22 cellular contexts compared by ENCODE assay signal in genomic region chr1:42133809-42134526, GRCh38. TPM values are rescaled to one million over a fixed set of nuclear protein-coding genes. Genes with fewer than 3 reads are reported as not detected.
DNase-seq lines count a peak whose midpoint lies in the region; ATAC-seq, FAIRE-seq and TF ChIP-seq lines count a peak whose summit lies in the region.
"Had no signal": no experiment of that assay in that cellular context is flagged by ENCODE, and none has a peak within 500 bp of the region (broad histone marks: within the 10 kb centered on the region; RNA-seq: fewer than 3 reads in every experiment).

No MANE protein-coding gene starts in this region.

- no TSS peak for BruUV-seq in PC-3 (replicated peaks; lab: Mats Ljungman, UMichigan)

- DNase-seq in NCI-H2171 treated with DMSO at 0.1 percent for 48 hours (lab: John Stamatoyannopoulos, UW) (peak; percentile 9), NCI-H2171 (lab: John Stamatoyannopoulos, UW) (no peak), bronchial epithelial cell (ENCODE audit: low read depth) (no peak), type B pancreatic cell (ENCODE audit: extremely low spot score, unreplicated experiment) (peak; percentile 39), RKO (ENCODE audit: low spot score) (no peak), PC-3 (no peak)
- DNase-seq in activated CD8-positive, alpha-beta T cell treated with anti-CD3 and anti-CD28 coated beads, Interleukin-2, amount 10 ng/mL, durations not matched to agents 7 days and 5 days, result no peak
- DNase-seq: 8988T; BE2C; C1 segment of cervical spinal cord; CD4-positive, CD25-positive, alpha-beta regulatory T cell; CD8-positive, alpha-beta memory T cell; COR-L47; DMS 273 treated with DMSO at 0.1 percent for 48 hours; DMS53; DND-41; EL; GOT3; H9 had no signal

- H3K27me3 ChIP-seq in OCI-LY3 (ENCODE audit: low read depth, low read length), result no peaks in the 10 kb centered on the region
- peaks cover 6% of the 10 kb centered on the region for H3K27me3 ChIP-seq in bronchial epithelial cell (ENCODE audit: control insufficient read depth, insufficient read depth, low read length)
- H3K27me3 ChIP-seq in PC-3 (ENCODE audit: low read length), result no peaks in the 10 kb centered on the region
- H3K27me3 ChIP-seq: BE2C had no signal

- no peak overlapping the region for H3K27ac ChIP-seq in OCI-LY3 (ENCODE audit: low read length)
- H3K27ac ChIP-seq in PC-3 (ENCODE audit: low read length), result no peak overlapping the region

- no peaks in the 10 kb centered on the region for H3K9me2 ChIP-seq in PC-3 (replicated peaks; ENCODE audit: low read length)

- POLR2A ChIA-PET in PC-3 (lab: Charles Lee; ENCODE audit: unreplicated experiment), result no interaction called here
- POLR2A ChIA-PET in activated CD8-positive, alpha-beta T cell treated with anti-CD3 and anti-CD28 coated beads, Interleukin-2, amount 10 ng/mL, durations not matched to agents 7 days and 5 days (lab: Charles Lee), result no interaction called here

- H4K20me1 ChIP-seq in OCI-LY3 (ENCODE audit: insufficient read depth, low read length) (no peaks in the 10 kb centered on the region), PC-3 (ENCODE audit: low read length) (no peaks in the 10 kb centered on the region)

- no peaks in the 10 kb centered on the region for H3K9me3 Mint-ChIP-seq in type B pancreatic cell
- H3K9me3 Mint-ChIP-seq in activated CD8-positive, alpha-beta T cell treated with anti-CD3 and anti-CD28 coated beads, Interleukin-2, amount 10 ng/mL, durations not matched to agents 7 days and 5 days (ENCODE audit: insufficient read depth), result no peaks in the 10 kb centered on the region
- H3K9me3 Mint-ChIP-seq: CD4-positive, CD25-positive, alpha-beta regulatory T cell; CD8-positive, alpha-beta memory T cell; H9 had no signal

- H3K36me3 ChIP-seq in OCI-LY3 (replicated peaks; ENCODE audit: low read depth, low read length) (no peaks in the 10 kb centered on the region), bronchial epithelial cell (ENCODE audit: control insufficient read depth, insufficient read depth, low read length) (no peaks in the 10 kb centered on the region), PC-3 (ENCODE audit: low read depth, low read length) (no peaks in the 10 kb centered on the region)
- H3K36me3 ChIP-seq: BE2C had no signal

- TF ChIP-seq CTCF in OCI-LY3 (IDR thresholded peaks at IDR 0.05; ENCODE audit: low read depth, low read length) (no peak), bronchial epithelial cell (IDR thresholded peaks at IDR 0.05; ENCODE audit: insufficient read depth, low read length, severe bottlenecking) (no peak), type B pancreatic cell (conservative IDR thresholded peaks at IDR 0.05) (no peak), PC-3 (conservative IDR thresholded peaks at IDR 0.05; ENCODE audit: low read depth, low read length) (no peak)

- CTCF ChIA-PET in PC-3 (lab: Charles Lee), result no interaction called here
- CTCF ChIA-PET in activated CD8-positive, alpha-beta T cell treated with anti-CD3 and anti-CD28 coated beads, Interleukin-2, amount 10 ng/mL, durations not matched to agents 7 days and 5 days (lab: Charles Lee), result no interaction called here

- intact Hi-C loops in PC-3 (cut with micrococcal nuclease), result no loop called here

- ATAC-seq in PC-3, result no peak
- no peak for ATAC-seq in activated CD8-positive, alpha-beta T cell treated with anti-CD3 and anti-CD28 coated beads, Interleukin-2, amount 10 ng/mL, durations not matched to agents 7 days and 5 days

- no peaks in the 10 kb centered on the region for H3K36me3 Mint-ChIP-seq in type B pancreatic cell
- no peaks in the 10 kb centered on the region for H3K36me3 Mint-ChIP-seq in activated CD8-positive, alpha-beta T cell treated with anti-CD3 and anti-CD28 coated beads, Interleukin-2, amount 10 ng/mL, durations not matched to agents 7 days and 5 days (ENCODE audit: low read depth)
- H3K36me3 Mint-ChIP-seq: CD4-positive, CD25-positive, alpha-beta regulatory T cell; CD8-positive, alpha-beta memory T cell had no signal

- H3K9me3 ChIP-seq in OCI-LY3 (ENCODE audit: insufficient read depth, low read length) (no peaks in the 10 kb centered on the region), PC-3 (ENCODE audit: low read length) (no peaks in the 10 kb centered on the region)
- H3K9me3 ChIP-seq: BE2C had no signal

- FAIRE-seq in bronchial epithelial cell (lab: Jason Lieb, UNC), result peak; percentile 18
- FAIRE-seq: GM12891 had no signal

- H3K4me2 ChIP-seq in OCI-LY3 (ENCODE audit: low read length) (peak overlapping the region; percentile 29; the same call in 1 of the 2 replicates), PC-3 (ENCODE audit: low read length) (no peak overlapping the region)

- no peaks in the 10 kb centered on the region for H3K4me1 Mint-ChIP-seq in type B pancreatic cell (ENCODE audit: unreplicated experiment)
- no peaks in the 10 kb centered on the region for H3K4me1 Mint-ChIP-seq in activated CD8-positive, alpha-beta T cell treated with anti-CD3 and anti-CD28 coated beads, Interleukin-2, amount 10 ng/mL, durations not matched to agents 7 days and 5 days (ENCODE audit: low read depth)
- H3K4me1 Mint-ChIP-seq: CD4-positive, CD25-positive, alpha-beta regulatory T cell; CD8-positive, alpha-beta memory T cell; H9 had no signal

- no peaks in the 10 kb centered on the region for H3F3A ChIP-seq in PC-3 (ENCODE audit: low read length, unreplicated experiment)

- H2AFZ ChIP-seq in OCI-LY3 (ENCODE audit: low read depth, low read length) (no peak overlapping the region), PC-3 (ENCODE audit: low read length) (no peak overlapping the region)

- H3K4me3 ChIP-seq in OCI-LY3 (ENCODE audit: low read length), result no peak overlapping the region
- H3K4me3 ChIP-seq in bronchial epithelial cell (ENCODE audit: low read depth, low read length), result no peak overlapping the region
- H3K4me3 ChIP-seq in PC-3 (ENCODE audit: low read length), result no peak overlapping the region

- H3K27ac Mint-ChIP-seq in type B pancreatic cell, result no peak overlapping the region
- H3K27ac Mint-ChIP-seq in activated CD8-positive, alpha-beta T cell treated with anti-CD3 and anti-CD28 coated beads, Interleukin-2, amount 10 ng/mL, durations not matched to agents 7 days and 5 days, result no peak overlapping the region
- H3K27ac Mint-ChIP-seq: CD4-positive, CD25-positive, alpha-beta regulatory T cell; CD8-positive, alpha-beta memory T cell; H9 had no signal

- H3K4me3 Mint-ChIP-seq in type B pancreatic cell, result no peak overlapping the region
- H3K4me3 Mint-ChIP-seq in activated CD8-positive, alpha-beta T cell treated with anti-CD3 and anti-CD28 coated beads, Interleukin-2, amount 10 ng/mL, durations not matched to agents 7 days and 5 days, result no peak overlapping the region
- H3K4me3 Mint-ChIP-seq: CD4-positive, CD25-positive, alpha-beta regulatory T cell; CD8-positive, alpha-beta memory T cell; H9 had no signal

- H3K79me2 ChIP-seq in OCI-LY3 (ENCODE audit: low read length) (no peaks in the 10 kb centered on the region), PC-3 (ENCODE audit: low read length) (no peaks in the 10 kb centered on the region)

- peaks cover 17% of the 10 kb centered on the region; the same call in 1 of the 2 replicates for H3K4me1 ChIP-seq in OCI-LY3 (ENCODE audit: low read length)
- H3K4me1 ChIP-seq in PC-3 (ENCODE audit: insufficient read depth, low read length), result no peaks in the 10 kb centered on the region
- H3K4me1 ChIP-seq: BE2C had no signal

- H3K9ac ChIP-seq in OCI-LY3 (ENCODE audit: low read length) (no peak overlapping the region), PC-3 (ENCODE audit: low read length) (no peak overlapping the region)

- H3K27me3 Mint-ChIP-seq in type B pancreatic cell, result peaks cover 4% of the 10 kb centered on the region
- H3K27me3 Mint-ChIP-seq in activated CD8-positive, alpha-beta T cell treated with anti-CD3 and anti-CD28 coated beads, Interleukin-2, amount 10 ng/mL, durations not matched to agents 7 days and 5 days (ENCODE audit: low read depth), result peaks cover 7% of the 10 kb centered on the region

RNA-seq across cellular contexts. Expression of gene GUCA2B, which starts 19.2 kb away (rescaled TPM):
- not detected in 2 replicates for total RNA-seq in bronchial epithelial cell
- total RNA-seq in type B pancreatic cell (ENCODE audit: low replicate concordance), result 0.69 and 0.92 TPM in 2 replicates
- not detected in 2 replicates for total RNA-seq in PC-3 (2014; rRNA removed)
- not detected for total RNA-seq in activated CD8-positive, alpha-beta T cell treated with anti-CD3 and anti-CD28 coated beads, Interleukin-2, amount 10 ng/mL, durations not matched to agents 7 days and 5 days
- total RNA-seq: CD4-positive, CD25-positive, alpha-beta regulatory T cell; CD8-positive, alpha-beta memory T cell; G401; H9 had no signal

RNA-seq across cellular contexts. Expression of gene GUCA2A, which starts 30.6 kb away (rescaled TPM):
- total RNA-seq in bronchial epithelial cell, result not detected in 2 replicates
- total RNA-seq in type B pancreatic cell (ENCODE audit: low replicate concordance), result 2.9 and 7.4 TPM in 2 replicates
- total RNA-seq in PC-3 (2014; rRNA removed), result not detected in 2 replicates
- not detected for total RNA-seq in activated CD8-positive, alpha-beta T cell treated with anti-CD3 and anti-CD28 coated beads, Interleukin-2, amount 10 ng/mL, durations not matched to agents 7 days and 5 days
- total RNA-seq: CD4-positive, CD25-positive, alpha-beta regulatory T cell; CD8-positive, alpha-beta memory T cell; G401; H9 had no signal

Comparison
In these comparisons a context has a peak if more than half of its experiments do, and no peak if none do; other contexts are left out.
1. DNase-seq: peak in NCI-H2171 treated with DMSO at 0.1 percent for 48 hours (single experiment) and type B pancreatic cell (single experiment); none in NCI-H2171 (single experiment), bronchial epithelial cell (single experiment), RKO (single experiment), PC-3 (single experiment) and activated CD8-positive, alpha-beta T cell treated with anti-CD3 and anti-CD28 coated beads, Interleukin-2, amount 10 ng/mL, durations not matched to agents 7 days and 5 days (single experiment).